In the genomic region with DNA sequence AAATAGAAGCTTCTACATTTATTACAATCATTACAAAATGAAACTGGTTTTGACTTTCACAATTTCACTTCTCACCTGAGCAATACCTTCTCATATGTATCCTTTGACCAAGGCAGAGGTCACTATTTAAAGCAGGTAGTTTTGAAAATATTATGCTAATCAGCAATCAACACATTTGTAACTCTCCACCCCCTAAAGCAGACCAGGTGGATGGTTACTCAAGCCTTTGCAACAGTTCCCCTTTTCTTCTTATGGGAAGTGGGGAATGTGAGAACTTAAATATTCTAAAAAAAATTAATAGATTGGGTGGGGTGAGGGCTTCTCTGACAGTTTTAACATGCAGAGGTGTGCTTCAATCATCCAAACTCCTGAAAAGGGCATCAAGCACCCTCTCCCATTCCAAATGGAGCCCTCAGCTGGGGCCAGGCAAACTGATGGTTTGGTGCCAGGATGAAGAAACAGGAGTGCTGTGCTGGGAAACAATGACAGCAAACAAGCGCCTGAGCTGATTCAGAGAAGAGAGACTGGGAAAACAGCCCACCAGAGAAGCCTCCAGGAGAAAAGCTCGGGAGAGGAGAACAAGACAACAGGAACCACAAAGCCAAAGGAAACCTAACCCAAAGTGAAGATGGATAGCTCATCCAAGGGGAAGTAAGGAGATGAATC, we compare ENCODE assay signal across 21 cellular contexts. TPM values are rescaled to one million over a fixed set of nuclear protein-coding genes. Genes with fewer than 3 reads are reported as not detected.
A peak's percentile ranks its signal among the peaks of the same experiment; 100 is the strongest.
DNase-seq lines count a peak whose midpoint lies in the region; ATAC-seq, FAIRE-seq and TF ChIP-seq lines count a peak whose summit lies in the region.
"Had no signal": no experiment of that assay in that cellular context is flagged by ENCODE, and none has a peak within 500 bp of the region (broad histone marks: within the 10 kb centered on the region; RNA-seq: fewer than 3 reads in every experiment).

No MANE protein-coding gene starts in this region.

- intact Hi-C loops in right lobe of liver (cut with DNase I), result no loop called here

- H3K36me3 Mint-ChIP-seq in WTC11, result peaks cover 19% of the 10 kb centered on the region
- H3K36me3 Mint-ChIP-seq: CD8-positive, alpha-beta T cell had no signal

- TF ChIP-seq CTCF in WTC11 (IDR thresholded peaks at IDR 0.05) (no peak), right lobe of liver (IDR thresholded peaks at IDR 0.05) (no peak), osteoblast (IDR thresholded peaks at IDR 0.05; ENCODE audit: extremely low read depth, low read depth, low read length) (no peak)

- 17% methylated on average over 2 of the region's 2 CpGs for WGBS in right lobe of liver (ENCODE audit: insufficient coverage, low coverage, low lambda C conversion rate, missing lambda C conversion rate)

- H3K27ac Mint-ChIP-seq in WTC11, result 0 out of 2 replicates have a peak overlapping the region, but pooled peaks have one; percentile 10
- H3K27ac Mint-ChIP-seq: CD8-positive, alpha-beta T cell; T-helper 17 cell had no signal

- ATAC-seq in WTC11 (no peak), right lobe of liver (peak in 3 of 4 donors; percentile 29 to 78 (median 66))
- ATAC-seq: CD8-positive, alpha-beta T cell; Panc1; T-helper 17 cell had no signal

- H3K79me2 ChIP-seq in osteoblast (ENCODE audit: insufficient read depth, low read length), result no peaks in the 10 kb centered on the region

- H3K9me3 ChIP-seq in right lobe of liver (no peaks in the 10 kb centered on the region), osteoblast (ENCODE audit: low read depth, low read length) (no peaks in the 10 kb centered on the region)
- H3K9me3 ChIP-seq: SJCRH30 had no signal

- TF ChIP-seq POLR2A in GM12891 (IDR thresholded peaks at IDR 0.05; ENCODE audit: low read depth, low read length) (no peak), right lobe of liver (IDR thresholded peaks at IDR 0.05) (no peak)

- H3K4me3 ChIP-seq in right lobe of liver (no peak overlapping the region), osteoblast (ENCODE audit: insufficient read depth, low read length) (no peak overlapping the region)
- H3K4me3 ChIP-seq: BLaER1, SJCRH30 had no signal

- peaks cover 0 to 49% (median 2%) of the 10 kb centered on the region in 4 donors for H3K4me1 ChIP-seq in right lobe of liver
- H3K4me1 ChIP-seq in osteoblast (ENCODE audit: insufficient read depth, low read length), result no peaks in the 10 kb centered on the region
- H3K4me1 ChIP-seq: SJCRH30 had no signal

- POLR2A ChIA-PET in WTC11 (lab: Charles Lee), result no interaction called here

- no peaks in the 10 kb centered on the region for H3K36me3 ChIP-seq in right lobe of liver
- no peaks in the 10 kb centered on the region for H3K36me3 ChIP-seq in osteoblast (ENCODE audit: insufficient read depth, low read length)
- H3K36me3 ChIP-seq: SJCRH30 had no signal

- H3K4me2 ChIP-seq in osteoblast (ENCODE audit: insufficient read depth, low read length), result no peak overlapping the region
- H3K4me2 ChIP-seq: BLaER1 had no signal

- CTCF ChIA-PET in WTC11 (lab: Charles Lee), result interaction anchor here (1.5 kb wide), 1 partner anchor 112 kb away, joined by 3 read pairs; no protein-coding TSS in a partner anchor

- no peaks in the 10 kb centered on the region for H3K27me3 Mint-ChIP-seq in WTC11 (ENCODE audit: low read depth)

- H2AFZ ChIP-seq in osteoblast (ENCODE audit: low read length), result no peak overlapping the region

- H3K27ac ChIP-seq in right lobe of liver (peak overlapping the region; percentile 69 to 81 (median 80)), osteoblast (ENCODE audit: low read depth, low read length) (no peak overlapping the region)
- H3K27ac ChIP-seq: BLaER1, SJCRH30 had no signal

- no peaks in the 10 kb centered on the region for H4K20me1 ChIP-seq in osteoblast (ENCODE audit: insufficient read depth, low read length)

- no peaks in the 10 kb centered on the region for H3K27me3 ChIP-seq in right lobe of liver
- no peaks in the 10 kb centered on the region for H3K27me3 ChIP-seq in osteoblast (ENCODE audit: insufficient read depth, low read length)
- H3K27me3 ChIP-seq: BLaER1 had no signal

- H3K4me3 Mint-ChIP-seq in WTC11, result no peak overlapping the region
- H3K4me3 Mint-ChIP-seq: CD8-positive, alpha-beta T cell; T-helper 17 cell had no signal

- no peak for FAIRE-seq in GM12891 (lab: Jason Lieb, UNC)
- FAIRE-seq: A204.1, D721Med, G401.6 had no signal

- peaks cover 12% of the 10 kb centered on the region for H3K9me3 Mint-ChIP-seq in WTC11
- H3K9me3 Mint-ChIP-seq: CD8-positive, alpha-beta T cell had no signal

- DNase-seq in NCI-H748 (lab: John Stamatoyannopoulos, UW; ENCODE audit: unreplicated experiment) (peak; percentile 12), NCI-H748 treated with DMSO at 0.1 percent for 48 hours (lab: John Stamatoyannopoulos, UW) (no peak), GM12891 (ENCODE audit: insufficient read length, low spot score) (no peak), WTC11 (ENCODE audit: low spot score) (no peak), right lobe of liver (peak in 1 of 3 donors; percentile 56), osteoblast (ENCODE audit: insufficient read length, low spot score, missing footprints) (no peak), occipital lobe (lab: John Stamatoyannopoulos, UW) (no peak)
- no peak for DNase-seq in central memory CD4-positive, alpha-beta T cell
- DNase-seq: CD8-positive, alpha-beta T cell; GOT3; KG1; NCI-H1048; NCI-H1436 treated with DMSO at 0.1 percent for 48 hours; NCI-H2081; SJCRH30; T-helper 17 cell had no signal

- peaks cover 55% of the 10 kb centered on the region for H3K4me1 Mint-ChIP-seq in WTC11

TF ChIP-seq in GM12891, 5 proteins besides CTCF, POLR2A, EP300 and RAD21:
- TF ChIP-seq SPI1 (IDR thresholded peaks at IDR 0.05; ENCODE audit: low read depth, low read length) (peak; percentile 61; the same call in 1 of the 2 replicates), PAX5 (IDR thresholded peaks at IDR 0.05; ENCODE audit: insufficient read depth, low read length, severe bottlenecking) (no peak)
TF ChIP-seq in GM12891: peak in this region for 1.

TF ChIP-seq in WTC11, 78 proteins besides CTCF, POLR2A, EP300 and RAD21 (continues in another document):
- TF ChIP-seq, protein P1, sequence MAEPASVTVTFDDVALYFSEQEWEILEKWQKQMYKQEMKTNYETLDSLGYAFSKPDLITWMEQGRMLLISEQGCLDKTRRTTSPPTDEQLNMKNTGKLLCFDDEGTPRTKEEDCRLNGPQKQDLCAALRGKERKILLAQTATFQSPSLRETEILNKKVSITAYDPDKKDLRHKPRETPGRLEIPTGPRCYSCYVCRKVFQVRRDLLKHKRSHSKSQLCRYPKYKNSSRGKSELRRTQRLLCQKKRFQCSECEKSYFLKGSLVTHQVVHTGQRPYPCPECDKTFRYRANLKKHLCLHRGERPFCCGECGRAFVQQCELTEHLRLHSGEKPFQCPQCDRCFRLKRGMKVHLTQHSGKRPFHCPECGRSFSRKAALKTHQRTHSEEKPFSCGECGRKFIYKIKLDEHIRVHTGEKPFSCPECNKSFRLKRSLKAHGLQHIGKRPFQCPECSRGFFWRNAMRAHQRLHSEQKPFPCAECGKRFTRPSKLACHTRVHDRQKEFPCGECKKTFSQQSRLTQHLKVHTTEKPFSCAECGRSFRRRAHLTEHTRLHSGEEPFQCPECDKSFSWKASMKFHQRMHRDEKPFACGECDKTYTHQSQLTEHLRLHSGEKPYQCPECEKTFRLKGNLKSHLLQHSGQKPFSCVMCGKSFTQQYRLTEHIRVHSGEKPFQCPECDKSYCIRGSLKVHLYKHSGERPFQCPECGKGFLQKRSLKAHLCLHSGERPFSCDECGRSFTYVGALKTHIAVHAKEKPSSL (CRISPR knock-in tag; conservative IDR thresholded peaks at IDR 0.05), result no peak
- TF ChIP-seq CREB1 (CRISPR knock-in tag; IDR thresholded peaks at IDR 0.05), result no peak
- TF ChIP-seq, protein P2, sequence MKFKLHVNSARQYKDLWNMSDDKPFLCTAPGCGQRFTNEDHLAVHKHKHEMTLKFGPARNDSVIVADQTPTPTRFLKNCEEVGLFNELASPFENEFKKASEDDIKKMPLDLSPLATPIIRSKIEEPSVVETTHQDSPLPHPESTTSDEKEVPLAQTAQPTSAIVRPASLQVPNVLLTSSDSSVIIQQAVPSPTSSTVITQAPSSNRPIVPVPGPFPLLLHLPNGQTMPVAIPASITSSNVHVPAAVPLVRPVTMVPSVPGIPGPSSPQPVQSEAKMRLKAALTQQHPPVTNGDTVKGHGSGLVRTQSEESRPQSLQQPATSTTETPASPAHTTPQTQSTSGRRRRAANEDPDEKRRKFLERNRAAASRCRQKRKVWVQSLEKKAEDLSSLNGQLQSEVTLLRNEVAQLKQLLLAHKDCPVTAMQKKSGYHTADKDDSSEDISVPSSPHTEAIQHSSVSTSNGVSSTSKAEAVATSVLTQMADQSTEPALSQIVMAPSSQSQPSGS (CRISPR knock-in tag; IDR thresholded peaks at IDR 0.05; ENCODE audit: borderline replicate concordance, low read depth), result no peak
- no peak for TF ChIP-seq KAT7 (CRISPR knock-in tag; IDR thresholded peaks at IDR 0.05; ENCODE audit: borderline replicate concordance)
- TF ChIP-seq NR1H2 (CRISPR knock-in tag; IDR thresholded peaks at IDR 0.05), result no peak
- TF ChIP-seq, protein P3, sequence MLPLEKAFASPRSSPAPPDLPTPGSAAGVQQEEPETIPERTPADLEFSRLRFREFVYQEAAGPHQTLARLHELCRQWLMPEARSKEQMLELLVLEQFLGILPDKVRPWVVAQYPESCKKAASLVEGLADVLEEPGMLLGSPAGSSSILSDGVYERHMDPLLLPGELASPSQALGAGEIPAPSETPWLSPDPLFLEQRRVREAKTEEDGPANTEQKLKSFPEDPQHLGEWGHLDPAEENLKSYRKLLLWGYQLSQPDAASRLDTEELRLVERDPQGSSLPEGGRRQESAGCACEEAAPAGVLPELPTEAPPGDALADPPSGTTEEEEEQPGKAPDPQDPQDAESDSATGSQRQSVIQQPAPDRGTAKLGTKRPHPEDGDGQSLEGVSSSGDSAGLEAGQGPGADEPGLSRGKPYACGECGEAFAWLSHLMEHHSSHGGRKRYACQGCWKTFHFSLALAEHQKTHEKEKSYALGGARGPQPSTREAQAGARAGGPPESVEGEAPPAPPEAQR (CRISPR knock-in tag; IDR thresholded peaks at IDR 0.05), result no peak
- TF ChIP-seq SOX15 (CRISPR knock-in tag; IDR thresholded peaks at IDR 0.05), result no peak
- TF ChIP-seq, protein P4, sequence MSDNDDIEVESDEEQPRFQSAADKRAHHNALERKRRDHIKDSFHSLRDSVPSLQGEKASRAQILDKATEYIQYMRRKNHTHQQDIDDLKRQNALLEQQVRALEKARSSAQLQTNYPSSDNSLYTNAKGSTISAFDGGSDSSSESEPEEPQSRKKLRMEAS (CRISPR knock-in tag; IDR thresholded peaks at IDR 0.05), result no peak
- no peak for TF ChIP-seq RORB (CRISPR knock-in tag; IDR thresholded peaks at IDR 0.05)

RNA-seq across cellular contexts. Expression of a gene that starts 17.1 kb away (rescaled TPM):
- 1.8 TPM for polyA plus RNA-seq in GM12891 (2012; ENCODE audit: low read depth, missing spikeins)
- total RNA-seq in WTC11 (2021) (9.9 to 12.3 TPM (median 10.3 TPM) in 3 replicates), right lobe of liver (10 to 100 TPM; 15.5 to 56.4 (median 27.1) TPM), osteoblast (1.1 and 1.5 TPM in 2 replicates), occipital lobe (81.4 TPM)
